16 cellular contexts compared by ENCODE assay signal in genomic region chr17:63901971-63902370, GRCh38. TPM values are rescaled to one million over a fixed set of nuclear protein-coding genes. Genes with fewer than 3 reads are reported as not detected.
"Had no signal": no experiment of that assay in that cellular context is flagged by ENCODE, and none has a peak within 500 bp of the region (broad histone marks: within the 10 kb centered on the region; RNA-seq: fewer than 3 reads in every experiment).

No MANE protein-coding gene starts in this region.

RNA-seq across cellular contexts. Expression of gene CSH1, which starts 5.6 kb away (rescaled TPM):
- total RNA-seq: activated B cell treated with CpG ODN at 0.5 μM for 24 hours; activated CD8-positive, alpha-beta T cell treated with anti-CD3 and anti-CD28 coated beads for 36 hours; activated naive CD4-positive, alpha-beta T cell treated with anti-CD3 and anti-CD28 coated beads for 36 hours; activated naive CD8-positive, alpha-beta T cell treated with anti-CD3 and anti-CD28 coated beads for 36 hours; activated T-cell treated with anti-CD3 and anti-CD28 coated beads, Interleukin-2, amount 50 U/mL, for 4 hours; adrenal gland; aorta; body of pancreas; chondrocyte; dermis blood vessel endothelial cell; esophagus muscularis mucosa; foreskin keratinocyte; gastrocnemius medialis; heart right ventricle; T-helper 2 cell treated with Interferon-gamma antibody and Interleukin-4, amounts not matched to agents 100 ng/mL and 5 ng/mL, for 36 hours had no signal
- polyA plus RNA-seq: adrenal gland, aorta, foreskin keratinocyte, heart right ventricle had no signal

RNA-seq across cellular contexts. Expression of gene CSHL1, which starts 9.1 kb away (rescaled TPM):
- total RNA-seq: activated B cell treated with CpG ODN at 0.5 μM for 24 hours; activated CD8-positive, alpha-beta T cell treated with anti-CD3 and anti-CD28 coated beads for 36 hours; activated naive CD4-positive, alpha-beta T cell treated with anti-CD3 and anti-CD28 coated beads for 36 hours; activated naive CD8-positive, alpha-beta T cell treated with anti-CD3 and anti-CD28 coated beads for 36 hours; activated T-cell treated with anti-CD3 and anti-CD28 coated beads, Interleukin-2, amount 50 U/mL, for 4 hours; adrenal gland; aorta; body of pancreas; chondrocyte; dermis blood vessel endothelial cell; esophagus muscularis mucosa; foreskin keratinocyte; gastrocnemius medialis; heart right ventricle; T-helper 2 cell treated with Interferon-gamma antibody and Interleukin-4, amounts not matched to agents 100 ng/mL and 5 ng/mL, for 36 hours had no signal
- polyA plus RNA-seq: adrenal gland, aorta, foreskin keratinocyte, heart right ventricle had no signal

RNA-seq across cellular contexts. Expression of gene GH1, which starts 16.7 kb away (rescaled TPM):
- total RNA-seq: activated B cell treated with CpG ODN at 0.5 μM for 24 hours; activated CD8-positive, alpha-beta T cell treated with anti-CD3 and anti-CD28 coated beads for 36 hours; activated naive CD4-positive, alpha-beta T cell treated with anti-CD3 and anti-CD28 coated beads for 36 hours; activated naive CD8-positive, alpha-beta T cell treated with anti-CD3 and anti-CD28 coated beads for 36 hours; activated T-cell treated with anti-CD3 and anti-CD28 coated beads, Interleukin-2, amount 50 U/mL, for 4 hours; adrenal gland; aorta; body of pancreas; chondrocyte; dermis blood vessel endothelial cell; esophagus muscularis mucosa; foreskin keratinocyte; gastrocnemius medialis; heart right ventricle; T-helper 2 cell treated with Interferon-gamma antibody and Interleukin-4, amounts not matched to agents 100 ng/mL and 5 ng/mL, for 36 hours had no signal
- polyA plus RNA-seq: adrenal gland, aorta, foreskin keratinocyte, heart right ventricle had no signal

RNA-seq across cellular contexts. Expression of gene GH2, which starts 20.2 kb away (rescaled TPM):
- total RNA-seq: activated B cell treated with CpG ODN at 0.5 μM for 24 hours; activated CD8-positive, alpha-beta T cell treated with anti-CD3 and anti-CD28 coated beads for 36 hours; activated naive CD4-positive, alpha-beta T cell treated with anti-CD3 and anti-CD28 coated beads for 36 hours; activated naive CD8-positive, alpha-beta T cell treated with anti-CD3 and anti-CD28 coated beads for 36 hours; activated T-cell treated with anti-CD3 and anti-CD28 coated beads, Interleukin-2, amount 50 U/mL, for 4 hours; activated T-helper 17 cell treated with anti-CD3 and anti-CD28 coated beads, Interleukin-2, amount 50 U/mL, for 72 hours; adrenal gland; aorta; body of pancreas; chondrocyte; dermis blood vessel endothelial cell; esophagus muscularis mucosa; foreskin keratinocyte; gastrocnemius medialis; heart right ventricle; T-helper 2 cell treated with Interferon-gamma antibody and Interleukin-4, amounts not matched to agents 100 ng/mL and 5 ng/mL, for 36 hours had no signal
- polyA plus RNA-seq: adrenal gland, aorta, foreskin keratinocyte, heart right ventricle had no signal

RNA-seq across cellular contexts. Expression of gene CSH2, which starts 28.5 kb away (rescaled TPM):
- total RNA-seq: activated B cell treated with CpG ODN at 0.5 μM for 24 hours; activated CD8-positive, alpha-beta T cell treated with anti-CD3 and anti-CD28 coated beads for 36 hours; activated naive CD4-positive, alpha-beta T cell treated with anti-CD3 and anti-CD28 coated beads for 36 hours; activated naive CD8-positive, alpha-beta T cell treated with anti-CD3 and anti-CD28 coated beads for 36 hours; activated T-cell treated with anti-CD3 and anti-CD28 coated beads, Interleukin-2, amount 50 U/mL, for 4 hours; adrenal gland; aorta; body of pancreas; chondrocyte; dermis blood vessel endothelial cell; esophagus muscularis mucosa; foreskin keratinocyte; gastrocnemius medialis; heart right ventricle; T-helper 2 cell treated with Interferon-gamma antibody and Interleukin-4, amounts not matched to agents 100 ng/mL and 5 ng/mL, for 36 hours had no signal
- polyA plus RNA-seq: adrenal gland, aorta, foreskin keratinocyte, heart right ventricle had no signal
